Comparison of ENCODE assay signal across 37 cellular contexts in the genomic region with DNA sequence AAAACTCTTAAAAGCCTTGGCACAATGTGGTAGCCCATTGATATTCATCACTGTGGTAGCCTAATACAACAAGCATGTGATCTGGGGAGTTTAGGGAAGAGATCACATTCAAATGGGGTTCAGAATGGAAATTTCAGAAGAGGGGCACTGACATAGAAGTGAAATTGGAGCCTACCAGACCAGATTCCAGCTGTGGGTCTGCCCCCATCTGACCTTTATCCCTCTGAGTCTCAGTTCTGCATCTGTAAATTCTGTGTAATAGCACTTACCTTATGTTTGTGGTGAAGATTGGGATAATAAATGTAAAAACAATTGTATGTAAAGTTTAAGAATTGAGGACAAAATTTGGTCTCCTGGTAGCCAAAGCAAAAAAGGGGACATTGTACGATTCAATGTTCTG.
A peak's percentile ranks its signal among the peaks of the same experiment; 100 is the strongest.
DNase-seq lines count a peak whose midpoint lies in the region; ATAC-seq, FAIRE-seq and TF ChIP-seq lines count a peak whose summit lies in the region.
"Had no signal": no experiment of that assay in that cellular context is flagged by ENCODE, and none has a peak within 500 bp of the region (broad histone marks: within the 10 kb centered on the region; RNA-seq: fewer than 3 reads in every experiment).

No MANE protein-coding gene starts in this region.

- H4K5ac ChIP-seq in H9 (ENCODE audit: insufficient read length, low read depth, low read length), result no peak overlapping the region

- H3K9me3 ChIP-seq in H9 (ENCODE audit: control insufficient read depth, low read depth, low read length) (no peaks in the 10 kb centered on the region), parathyroid adenoma (ENCODE audit: control insufficient read depth, low read length) (no peaks in the 10 kb centered on the region), PC-9 (ENCODE audit: insufficient read depth, low read depth) (no peaks in the 10 kb centered on the region)
- H3K9me3 ChIP-seq: A549; BE2C; BLaER1; BLaER1 treated with 17β-estradiol and CSF1 and Interleukin-3, amounts not matched to agents 10 nM and 100 nM; Caco-2 had no signal

- no peak overlapping the region for H2BK5ac ChIP-seq in H9 (ENCODE audit: insufficient read length, low read length)

- no peaks in the 10 kb centered on the region for H3F3A ChIP-seq in PC-9 (ENCODE audit: insufficient read depth, low read depth)

- no peaks in the 10 kb centered on the region for H3K27me3 Mint-ChIP-seq in H9 (ENCODE audit: low read depth)
- no peaks in the 10 kb centered on the region for H3K27me3 Mint-ChIP-seq in stimulated activated memory B cell treated with anti-CD40 and anti-IgM and Interleukin-4, amounts not matched to agents 10 μg/mL and 1 μg/mL and 100 μg/mL, for 72 hours
- H3K27me3 Mint-ChIP-seq in stimulated activated naive B cell treated with anti-CD40 and anti-IgM and Interleukin-4, amounts not matched to agents 10 μg/mL and 1 μg/mL and 100 μg/mL, for 72 hours, result no peaks in the 10 kb centered on the region
- H3K27me3 Mint-ChIP-seq: CD4-positive, alpha-beta T cell; CD4-positive, CD25-positive, alpha-beta regulatory T cell; CD8-positive, alpha-beta memory T cell had no signal

- H2AFZ ChIP-seq in H9 (ENCODE audit: low read length) (no peak overlapping the region), parathyroid adenoma (no peak overlapping the region), PC-9 (no peak overlapping the region)

- FAIRE-seq in urothelium cell line (lab: Jason Lieb, UNC), result no peak
- FAIRE-seq: A204.1, A549, D721Med had no signal

- H2BK15ac ChIP-seq in H9 (ENCODE audit: low read depth, low read length), result no peak overlapping the region

- H3K9me2 ChIP-seq in PC-9 (ENCODE audit: insufficient read depth), result no peaks in the 10 kb centered on the region

- WGBS in H9 (ENCODE audit: extremely low coverage, insufficient read length, low lambda C conversion rate), result no CpG with 5 or more reads among the region's 1 CpG

- H3K4me1 ChIP-seq in H9 (ENCODE audit: insufficient read depth, low read length), result no peaks in the 10 kb centered on the region; the same call in 1 of the 2 replicates
- H3K4me1 ChIP-seq in parathyroid adenoma, result peaks cover 16% of the 10 kb centered on the region
- H3K4me1 ChIP-seq in PC-9 (replicated peaks; ENCODE audit: insufficient read depth), result no peaks in the 10 kb centered on the region
- H3K4me1 ChIP-seq: BE2C; BLaER1; BLaER1 treated with 17β-estradiol and CSF1 and Interleukin-3, amounts not matched to agents 10 nM and 100 nM; Caco-2 had no signal

- H2BK120ac ChIP-seq in H9 (ENCODE audit: low read depth, low read length, poor library complexity, severe bottlenecking), result no peak overlapping the region

- DNase-seq in H9 (no peak), iPS-NIHi11 (ENCODE audit: low spot score) (no peak), PC-9 (no peak), urothelium cell line (ENCODE audit: low spot score) (no peak)
- no peak for DNase-seq in stimulated activated naive B cell treated with anti-CD40 and anti-IgM and Interleukin-4, amounts not matched to agents 10 μg/mL and 1 μg/mL and 100 μg/mL, for 72 hours
- DNase-seq in activated CD4-positive, alpha-beta T cell treated with anti-CD3 and anti-CD28 coated beads for 4 hours, result no peak
- DNase-seq: 8988T; ACHN; AML-193; BE2C; C1 segment of cervical spinal cord; Caco-2; Calu3; CD4-positive, alpha-beta memory T cell; CD4-positive, alpha-beta T cell; CD4-positive, CD25-positive, alpha-beta regulatory T cell; CD8-positive, alpha-beta memory T cell; CD8-positive, alpha-beta T cell; COR-L47; DMS 273 treated with DMSO at 0.1 percent for 48 hours; DMS153; DMS53; DMS79; DMS79 treated with DMSO at 0.1 percent for 48 hours; DND-41; EL had no signal

- H3K27ac ChIP-seq in H9 (ENCODE audit: insufficient read length, low read depth, low read length) (no peak overlapping the region), parathyroid adenoma (peak overlapping the region; percentile 47), PC-9 (no peak overlapping the region)
- H3K27ac ChIP-seq: 22Rv1; A549; BLaER1; BLaER1 treated with 17β-estradiol and CSF1 and Interleukin-3, amounts not matched to agents 10 nM and 100 nM; C4-2B had no signal

- H3T11ph ChIP-seq in H9 (ENCODE audit: low read length), result no peak overlapping the region

- no peaks in the 10 kb centered on the region for H3K23me2 ChIP-seq in H9 (ENCODE audit: insufficient read length, low read depth, low read length, poor library complexity, severe bottlenecking)

- TF ChIP-seq CTCF in H9 (conservative IDR thresholded peaks at IDR 0.05), result no peak
- no peak for TF ChIP-seq CTCF in parathyroid adenoma (IDR thresholded peaks at IDR 0.05)
- no peak for TF ChIP-seq CTCF in PC-9 (conservative IDR thresholded peaks at IDR 0.05)

- peak overlapping the region; percentile 90 for H2BK20ac ChIP-seq in H9 (ENCODE audit: low read depth, low read length, poor library complexity, severe bottlenecking)

- H3K79me2 ChIP-seq in H9 (ENCODE audit: insufficient read depth, low read length) (no peaks in the 10 kb centered on the region), parathyroid adenoma (no peaks in the 10 kb centered on the region), PC-9 (ENCODE audit: low read depth) (no peaks in the 10 kb centered on the region)

- H3K23ac ChIP-seq in H9 (ENCODE audit: insufficient read length, low read depth, low read length), result no peak overlapping the region

- no peak overlapping the region for H3K27ac Mint-ChIP-seq in H9
- H3K27ac Mint-ChIP-seq in stimulated activated memory B cell treated with anti-CD40 and anti-IgM and Interleukin-4, amounts not matched to agents 10 μg/mL and 1 μg/mL and 100 μg/mL, for 72 hours, result peak overlapping the region; percentile 14
- H3K27ac Mint-ChIP-seq in stimulated activated naive B cell treated with anti-CD40 and anti-IgM and Interleukin-4, amounts not matched to agents 10 μg/mL and 1 μg/mL and 100 μg/mL, for 72 hours, result no peak overlapping the region
- H3K27ac Mint-ChIP-seq: B cell; CD14-positive monocyte; CD4-positive, alpha-beta memory T cell; CD4-positive, alpha-beta T cell; CD4-positive, CD25-positive, alpha-beta regulatory T cell; CD8-positive, alpha-beta memory T cell; CD8-positive, alpha-beta T cell had no signal

- no peak overlapping the region for H3K56ac ChIP-seq in H9 (ENCODE audit: insufficient read length, low read depth, low read length)

- H3K27me3 ChIP-seq in H9 (ENCODE audit: insufficient read depth, low read length), result no peaks in the 10 kb centered on the region
- H3K27me3 ChIP-seq in parathyroid adenoma (ENCODE audit: control insufficient read depth, insufficient read depth, low read length), result no peaks in the 10 kb centered on the region
- H3K27me3 ChIP-seq in PC-9 (ENCODE audit: insufficient read depth, low read depth), result no peaks in the 10 kb centered on the region
- H3K27me3 ChIP-seq: BE2C; BLaER1; BLaER1 treated with 17β-estradiol and CSF1 and Interleukin-3, amounts not matched to agents 10 nM and 100 nM had no signal

- H3K4ac ChIP-seq in H9 (ENCODE audit: low read depth, low read length), result no peak overlapping the region

- H4K91ac ChIP-seq in H9 (ENCODE audit: insufficient read length, low read depth, low read length), result no peak overlapping the region

- H3K4me3 ChIP-seq in parathyroid adenoma (ENCODE audit: low read depth, low read length) (no peak overlapping the region), PC-9 (no peak overlapping the region)
- H3K4me3 ChIP-seq: A549; BLaER1; BLaER1 treated with 17β-estradiol and CSF1 and Interleukin-3, amounts not matched to agents 10 nM and 100 nM had no signal

- POLR2A ChIA-PET in PC-9 (lab: Charles Lee; ENCODE audit: unreplicated experiment), result no interaction called here

- no peak overlapping the region for H3K14ac ChIP-seq in H9 (ENCODE audit: insufficient read depth, low read length)

- H3K9ac ChIP-seq in H9 (ENCODE audit: extremely low read depth, insufficient read length, low read length) (no peak overlapping the region), parathyroid adenoma (no peak overlapping the region)
- H3K9ac ChIP-seq: BLaER1; BLaER1 treated with 17β-estradiol and CSF1 and Interleukin-3, amounts not matched to agents 10 nM and 100 nM had no signal

- no peak overlapping the region for H3K4me3 Mint-ChIP-seq in H9
- no peak overlapping the region for H3K4me3 Mint-ChIP-seq in stimulated activated memory B cell treated with anti-CD40 and anti-IgM and Interleukin-4, amounts not matched to agents 10 μg/mL and 1 μg/mL and 100 μg/mL, for 72 hours
- H3K4me3 Mint-ChIP-seq in stimulated activated naive B cell treated with anti-CD40 and anti-IgM and Interleukin-4, amounts not matched to agents 10 μg/mL and 1 μg/mL and 100 μg/mL, for 72 hours, result no peak overlapping the region
- H3K4me3 Mint-ChIP-seq: B cell; CD14-positive monocyte; CD4-positive, alpha-beta memory T cell; CD4-positive, alpha-beta T cell; CD4-positive, CD25-positive, alpha-beta regulatory T cell; CD8-positive, alpha-beta memory T cell; CD8-positive, alpha-beta T cell had no signal

- CTCF ChIA-PET in PC-9 (lab: Charles Lee), result no interaction called here

- H3K4me1 Mint-ChIP-seq in H9, result peaks cover 11 to 23% of the 10 kb centered on the region in 2 experiments
- H3K4me1 Mint-ChIP-seq in stimulated activated memory B cell treated with anti-CD40 and anti-IgM and Interleukin-4, amounts not matched to agents 10 μg/mL and 1 μg/mL and 100 μg/mL, for 72 hours, result peaks cover 13% of the 10 kb centered on the region
- H3K4me1 Mint-ChIP-seq in stimulated activated naive B cell treated with anti-CD40 and anti-IgM and Interleukin-4, amounts not matched to agents 10 μg/mL and 1 μg/mL and 100 μg/mL, for 72 hours, result peaks cover 5 to 20% of the 10 kb centered on the region in 2 donors
- H3K4me1 Mint-ChIP-seq: B cell; CD14-positive monocyte; CD4-positive, alpha-beta memory T cell; CD4-positive, CD25-positive, alpha-beta regulatory T cell; CD8-positive, alpha-beta memory T cell had no signal

- H3K79me1 ChIP-seq in H9 (ENCODE audit: insufficient read depth, low read depth, low read length, poor library complexity, severe bottlenecking), result no peaks in the 10 kb centered on the region

- H3K18ac ChIP-seq in H9 (ENCODE audit: insufficient read length, low read depth, low read length), result no peak overlapping the region

- BruUV-seq in PC-9 (replicated peaks; lab: Mats Ljungman, UMichigan), result no TSS peak

- intact Hi-C loops in PC-9 (cut with micrococcal nuclease; ENCODE audit: unreplicated experiment), result no loop called here

- H3K4me2 ChIP-seq in H9 (ENCODE audit: insufficient read depth, insufficient read length, low read length) (no peak overlapping the region), parathyroid adenoma (ENCODE audit: low read length) (no peak overlapping the region), PC-9 (no peak overlapping the region)
- H3K4me2 ChIP-seq: A549; BLaER1; BLaER1 treated with 17β-estradiol and CSF1 and Interleukin-3, amounts not matched to agents 10 nM and 100 nM had no signal

- no peak overlapping the region for H2BK12ac ChIP-seq in H9 (ENCODE audit: insufficient read length, low read depth, low read length)

- H3K36me3 ChIP-seq in parathyroid adenoma (ENCODE audit: control insufficient read depth, insufficient read depth, low read length) (no peaks in the 10 kb centered on the region), PC-9 (ENCODE audit: low read depth) (no peaks in the 10 kb centered on the region)
- H3K36me3 ChIP-seq: BE2C; BLaER1; BLaER1 treated with 17β-estradiol and CSF1 and Interleukin-3, amounts not matched to agents 10 nM and 100 nM had no signal

- no peaks in the 10 kb centered on the region for H3K9me3 Mint-ChIP-seq in H9
- no peaks in the 10 kb centered on the region for H3K9me3 Mint-ChIP-seq in stimulated activated memory B cell treated with anti-CD40 and anti-IgM and Interleukin-4, amounts not matched to agents 10 μg/mL and 1 μg/mL and 100 μg/mL, for 72 hours
- no peaks in the 10 kb centered on the region for H3K9me3 Mint-ChIP-seq in stimulated activated naive B cell treated with anti-CD40 and anti-IgM and Interleukin-4, amounts not matched to agents 10 μg/mL and 1 μg/mL and 100 μg/mL, for 72 hours
- H3K9me3 Mint-ChIP-seq: CD4-positive, alpha-beta T cell; CD8-positive, alpha-beta T cell had no signal

- no peak overlapping the region for H4K8ac ChIP-seq in H9 (replicated peaks; ENCODE audit: insufficient read length, low read depth, low read length)

- ATAC-seq in stimulated activated memory B cell treated with anti-CD40 and anti-IgM and Interleukin-4, amounts not matched to agents 10 μg/mL and 1 μg/mL and 100 μg/mL, for 72 hours, result peak; percentile 77
- ATAC-seq in stimulated activated naive B cell treated with anti-CD40 and anti-IgM and Interleukin-4, amounts not matched to agents 10 μg/mL and 1 μg/mL and 100 μg/mL, for 72 hours (replicated peaks), result peak; percentile 65 to 88
- ATAC-seq: A549; CD8-positive, alpha-beta T cell had no signal

- H4K20me1 ChIP-seq in H9 (ENCODE audit: control insufficient read depth, insufficient read depth, insufficient read length), result no peaks in the 10 kb centered on the region
- no peaks in the 10 kb centered on the region for H4K20me1 ChIP-seq in PC-9 (ENCODE audit: insufficient read depth)
- H4K20me1 ChIP-seq: BLaER1; BLaER1 treated with 17β-estradiol and CSF1 and Interleukin-3, amounts not matched to agents 10 nM and 100 nM had no signal

- H2AK5ac ChIP-seq in H9 (ENCODE audit: insufficient read length, low read length), result no peak overlapping the region

- H3K36me3 Mint-ChIP-seq in H9 (ENCODE audit: insufficient read depth in 1 of 3, low read depth in 3 of 3), result no peaks in the 10 kb centered on the region
- no peaks in the 10 kb centered on the region for H3K36me3 Mint-ChIP-seq in stimulated activated memory B cell treated with anti-CD40 and anti-IgM and Interleukin-4, amounts not matched to agents 10 μg/mL and 1 μg/mL and 100 μg/mL, for 72 hours
- H3K36me3 Mint-ChIP-seq in stimulated activated naive B cell treated with anti-CD40 and anti-IgM and Interleukin-4, amounts not matched to agents 10 μg/mL and 1 μg/mL and 100 μg/mL, for 72 hours, result no peaks in the 10 kb centered on the region
- H3K36me3 Mint-ChIP-seq: CD14-positive monocyte; CD4-positive, alpha-beta memory T cell; CD4-positive, CD25-positive, alpha-beta regulatory T cell; CD8-positive, alpha-beta memory T cell; CD8-positive, alpha-beta T cell had no signal
